Comparison of ENCODE assay signal across 13 cellular contexts in the genomic region with DNA sequence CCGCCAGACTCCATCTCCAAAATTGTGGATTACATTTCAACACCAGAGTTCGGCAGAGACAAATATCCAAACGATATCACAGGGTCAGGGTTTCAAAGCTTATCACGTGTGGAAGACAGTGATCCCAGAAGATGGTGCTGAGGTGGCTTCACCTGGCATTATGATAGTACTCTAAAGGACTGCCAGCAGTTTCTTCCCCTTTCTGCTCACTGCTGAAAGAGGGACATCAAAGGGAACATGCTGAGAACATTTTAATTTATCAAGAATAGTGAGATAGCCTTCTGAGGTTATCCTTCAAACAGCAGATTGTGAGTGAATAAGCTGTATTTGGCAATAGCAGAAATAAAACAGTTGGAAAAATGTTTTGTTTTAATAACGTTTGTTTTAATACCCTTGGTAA.
"Had no signal": no experiment of that assay in that cellular context is flagged by ENCODE, and none has a peak within 500 bp of the region (broad histone marks: within the 10 kb centered on the region; RNA-seq: fewer than 3 reads in every experiment).

No MANE protein-coding gene starts in this region.

- H3K4me3 ChIP-seq: sigmoid colon, thyroid gland had no signal

- H3K4me1 ChIP-seq: sigmoid colon, thyroid gland had no signal

- H3K9me3 Mint-ChIP-seq: activated naive CD8-positive, alpha-beta T cell treated with anti-CD3 and anti-CD28 coated beads, Interleukin-2, amount 50 U/mL, for 24 hours; nephron progenitor cell had no signal

- H3K36me3 ChIP-seq: thyroid gland had no signal

- ATAC-seq: activated naive CD8-positive, alpha-beta T cell treated with anti-CD3 and anti-CD28 coated beads, Interleukin-2, amount 50 U/mL, for 24 hours; left ventricle myocardium superior; T-helper 17 cell had no signal

- H3K9me3 ChIP-seq: sigmoid colon, thyroid gland had no signal

- H3K27me3 ChIP-seq: sigmoid colon, thyroid gland had no signal

- H3K4me3 Mint-ChIP-seq: activated naive CD8-positive, alpha-beta T cell treated with anti-CD3 and anti-CD28 coated beads, Interleukin-2, amount 50 U/mL, for 24 hours; nephron progenitor cell; T-helper 17 cell had no signal

- DNase-seq: activated naive CD4-positive, alpha-beta T cell; activated naive CD8-positive, alpha-beta T cell treated with anti-CD3 and anti-CD28 coated beads, Interleukin-2, amount 50 U/mL, for 24 hours; aorta; effector CD8-positive, alpha-beta T cell; foreskin fibroblast; glutamatergic neuron; kidney glomerular epithelial cell; left ventricle myocardium superior; nephron progenitor cell; sigmoid colon; stimulated activated CD4-positive, alpha-beta T cell treated with anti-CD3 and anti-CD28 coated beads, Interleukin-2, amount 100 ng/mL, for 24 hours; T-helper 17 cell; thyroid gland had no signal

- H3K27ac Mint-ChIP-seq: activated naive CD8-positive, alpha-beta T cell treated with anti-CD3 and anti-CD28 coated beads, Interleukin-2, amount 50 U/mL, for 24 hours; nephron progenitor cell; T-helper 17 cell had no signal

- H3K27me3 Mint-ChIP-seq: activated naive CD8-positive, alpha-beta T cell treated with anti-CD3 and anti-CD28 coated beads, Interleukin-2, amount 50 U/mL, for 24 hours; T-helper 17 cell had no signal

- H3K27ac ChIP-seq: sigmoid colon, thyroid gland had no signal
